8 cellular contexts compared by ENCODE assay signal in genomic region chr7:31134246-31135188, GRCh38.
DNase-seq lines count a peak whose midpoint lies in the region; ATAC-seq and TF ChIP-seq lines count a peak whose summit lies in the region.

No MANE protein-coding gene starts in this region.

- peak; percentile 64 to 76 for TF ChIP-seq CTCF in Caco-2 (IDR thresholded peaks at IDR 0.05; ENCODE audit: insufficient read depth in 1 of 2, low read depth in 1 of 2, low read length in 1 of 2, severe bottlenecking in 1 of 2, unreplicated experiment in 1 of 2)
- peak; percentile 61 to 76 (median 75) for TF ChIP-seq CTCF in esophagus muscularis mucosa (IDR thresholded peaks at IDR 0.05)

- H3K9me3 Mint-ChIP-seq in Caco-2 (ENCODE audit: unreplicated experiment): no peaks in the 10 kb centered on the region
- no peaks in the 10 kb centered on the region for H3K9me3 Mint-ChIP-seq in activated CD4-positive, alpha-beta memory T cell treated with anti-CD3 and anti-CD28 coated beads for 36 hours
- H3K9me3 Mint-ChIP-seq in naive thymus-derived CD4-positive, alpha-beta T cell: no peaks in the 10 kb centered on the region

- no peak for TF ChIP-seq POLR2A in esophagus muscularis mucosa (IDR thresholded peaks at IDR 0.05; ENCODE audit: low read depth)

- no peaks in the 10 kb centered on the region for H3K9me3 ChIP-seq in Caco-2
- no peaks in the 10 kb centered on the region for H3K9me3 ChIP-seq in esophagus muscularis mucosa
- H3K9me3 ChIP-seq in naive thymus-derived CD4-positive, alpha-beta T cell (ENCODE audit: control insufficient read depth in 2 of 3, low read length in 3 of 3): no peaks in the 10 kb centered on the region

- H3K4me3 ChIP-seq in Caco-2 (ENCODE audit: low read depth, low read length): no peak overlapping the region
- no peak overlapping the region for H3K4me3 ChIP-seq in esophagus muscularis mucosa
- H3K4me3 ChIP-seq in naive thymus-derived CD4-positive, alpha-beta T cell (ENCODE audit: low read length): no peak overlapping the region

- H3K27ac ChIP-seq in esophagus muscularis mucosa (replicated peaks in 1 of 4): no peak overlapping the region
- no peak overlapping the region for H3K27ac ChIP-seq in naive thymus-derived CD4-positive, alpha-beta T cell (ENCODE audit: low read depth, low read length)
- no peak overlapping the region for H3K27ac ChIP-seq in substantia nigra (ENCODE audit: low read depth, low read length, poor library complexity, severe bottlenecking)

- H3K27me3 Mint-ChIP-seq in Caco-2 (ENCODE audit: insufficient read depth, unreplicated experiment): peaks cover 3% of the 10 kb centered on the region
- peaks cover 1% of the 10 kb centered on the region for H3K27me3 Mint-ChIP-seq in activated CD4-positive, alpha-beta memory T cell treated with anti-CD3 and anti-CD28 coated beads for 36 hours
- H3K27me3 Mint-ChIP-seq in naive thymus-derived CD4-positive, alpha-beta T cell: peaks cover 0 to 6% (median 3%) of the 10 kb centered on the region in 5 donors

- H3K4me1 Mint-ChIP-seq in Caco-2 (ENCODE audit: low read depth, unreplicated experiment): no peaks in the 10 kb centered on the region
- peaks cover 4% of the 10 kb centered on the region for H3K4me1 Mint-ChIP-seq in activated CD4-positive, alpha-beta memory T cell treated with anti-CD3 and anti-CD28 coated beads for 36 hours (ENCODE audit: low read depth)
- H3K4me1 Mint-ChIP-seq in naive thymus-derived CD4-positive, alpha-beta T cell: peaks cover 0 to 6% (median 0%) of the 10 kb centered on the region in 7 donors

- H3K36me3 ChIP-seq in Caco-2 (ENCODE audit: control insufficient read depth, insufficient read depth, low read length) (no peaks in the 10 kb centered on the region), esophagus muscularis mucosa (no peaks in the 10 kb centered on the region)
- no peaks in the 10 kb centered on the region for H3K36me3 ChIP-seq in naive thymus-derived CD4-positive, alpha-beta T cell (ENCODE audit: control insufficient read depth in 2 of 3, insufficient read depth in 3 of 3, low read length in 3 of 3)

- POLR2A ChIA-PET in Caco-2 (lab: Charles Lee): no interaction called here
- POLR2A ChIA-PET in activated CD4-positive, alpha-beta memory T cell treated with anti-CD3 and anti-CD28 coated beads for 36 hours (lab: Charles Lee): no interaction called here
- POLR2A ChIA-PET in naive thymus-derived CD4-positive, alpha-beta T cell (lab: Charles Lee): no interaction called here

- no peaks in the 10 kb centered on the region for H3K36me3 Mint-ChIP-seq in Caco-2 (ENCODE audit: insufficient read depth, unreplicated experiment)
- no peaks in the 10 kb centered on the region for H3K36me3 Mint-ChIP-seq in activated CD4-positive, alpha-beta memory T cell treated with anti-CD3 and anti-CD28 coated beads for 36 hours
- H3K36me3 Mint-ChIP-seq in naive thymus-derived CD4-positive, alpha-beta T cell: no peaks in the 10 kb centered on the region

- H3K27ac Mint-ChIP-seq in Caco-2 (ENCODE audit: unreplicated experiment): no peak overlapping the region
- no peak overlapping the region for H3K27ac Mint-ChIP-seq in activated CD4-positive, alpha-beta memory T cell treated with anti-CD3 and anti-CD28 coated beads for 36 hours
- H3K27ac Mint-ChIP-seq in naive thymus-derived CD4-positive, alpha-beta T cell: no peak overlapping the region

- no peak for TF ChIP-seq EP300 in esophagus muscularis mucosa (IDR thresholded peaks at IDR 0.05)

- no TSS peak for BruUV-seq in Caco-2 (replicated peaks; lab: Mats Ljungman, UMichigan)

- CTCF ChIA-PET in Caco-2 (lab: Charles Lee): interaction anchor here (0.6 to 2.7 kb wide), 25 partner anchors 8 to 1076 kb away, joined by 3 to 26 read pairs (median 3); no protein-coding TSS in a partner anchor
- CTCF ChIA-PET in activated CD4-positive, alpha-beta memory T cell treated with anti-CD3 and anti-CD28 coated beads for 36 hours (lab: Charles Lee): interaction anchor here (0.5 to 6.6 kb wide), 38 partner anchors 11 to 1460 kb away, joined by 3 to 112 read pairs (median 4); no protein-coding TSS in a partner anchor
- CTCF ChIA-PET in naive thymus-derived CD4-positive, alpha-beta T cell (lab: Charles Lee): interaction anchor here (0.7 to 1.8 kb wide), 8 partner anchors 9 to 1997 kb away, joined by 3 to 9 read pairs (median 3); no protein-coding TSS in a partner anchor

- intact Hi-C loops in Caco-2 (cut with micrococcal nuclease; ENCODE audit: unreplicated experiment): loop anchor here (1.0 to 10.0 kb wide), 3 partner anchors 310 to 602 kb away; no protein-coding TSS in a partner anchor
- intact Hi-C loops in activated CD4-positive, alpha-beta memory T cell treated with anti-CD3 and anti-CD28 coated beads for 36 hours (cut with micrococcal nuclease): loop anchor here (2.0 kb wide), 1 partner anchor 354 kb away; no protein-coding TSS in a partner anchor
- intact Hi-C loops in esophagus muscularis mucosa (cut with DNase I): loop anchor here (1.0 to 5.0 kb wide), 2 partner anchors 498 to 602 kb away; no protein-coding TSS in a partner anchor
- intact Hi-C loops in naive thymus-derived CD4-positive, alpha-beta T cell (cut with micrococcal nuclease): loop anchor here in 1 of 2 donors (10.0 kb wide), 1 partner anchor 1340 kb away; no protein-coding TSS in a partner anchor

- H3K4me1 ChIP-seq in Caco-2 (no peaks in the 10 kb centered on the region), esophagus muscularis mucosa (peaks cover 0 to 6% (median 0%) of the 10 kb centered on the region in 4 donors)
- H3K4me1 ChIP-seq in naive thymus-derived CD4-positive, alpha-beta T cell (ENCODE audit: control insufficient read depth in 2 of 2, insufficient read depth in 2 of 2, low read length in 2 of 2): no peaks in the 10 kb centered on the region

- peak; percentile 95 for ATAC-seq in GM19351 (IDR thresholded peaks at IDR 0.05; ENCODE audit: unreplicated experiment)
- peak; percentile 88 for ATAC-seq in HG03460 (IDR thresholded peaks at IDR 0.05; ENCODE audit: unreplicated experiment)
- ATAC-seq in naive thymus-derived CD4-positive, alpha-beta T cell: peak; percentile 63

- H3K27me3 ChIP-seq in Caco-2 (replicated peaks; ENCODE audit: control insufficient read depth, insufficient read depth, low read length): no peaks in the 10 kb centered on the region
- peaks cover 0 to 4% (median 0%) of the 10 kb centered on the region in 4 donors for H3K27me3 ChIP-seq in esophagus muscularis mucosa
- no peaks in the 10 kb centered on the region for H3K27me3 ChIP-seq in naive thymus-derived CD4-positive, alpha-beta T cell (ENCODE audit: control insufficient read depth in 2 of 2, insufficient read depth in 2 of 2, low read length in 2 of 2)

- peak; percentile 75 to 78 for DNase-seq in Caco-2
- peak; percentile 59 for DNase-seq in NCI-H526 treated with DMSO at 0.1 percent for 48 hours (lab: John Stamatoyannopoulos, UW)
- peak; percentile 57 for DNase-seq in activated CD4-positive, alpha-beta memory T cell treated with anti-CD3 and anti-CD28 coated beads for 36 hours
- DNase-seq in esophagus muscularis mucosa (ENCODE audit: extremely low spot score): peak; percentile 88
- DNase-seq in naive thymus-derived CD4-positive, alpha-beta T cell: peak in 8 of 9 donors; percentile 2 to 43 (median 30)
- DNase-seq in substantia nigra (lab: John Stamatoyannopoulos, UW): peak in 38 of 49 donors; percentile 6 to 76 (median 46)

- WGBS in esophagus muscularis mucosa: 47% methylated on average over 31 of the region's 31 CpGs

- no peak overlapping the region for H3K4me3 Mint-ChIP-seq in Caco-2 (ENCODE audit: unreplicated experiment)
- H3K4me3 Mint-ChIP-seq in activated CD4-positive, alpha-beta memory T cell treated with anti-CD3 and anti-CD28 coated beads for 36 hours: no peak overlapping the region
- peak overlapping the region in 1 of 10 donors; percentile 60 for H3K4me3 Mint-ChIP-seq in naive thymus-derived CD4-positive, alpha-beta T cell

Comparison
In these comparisons a context has a peak if more than half of its experiments do, and no peak if none do; other contexts are left out.
1. DNase-seq: peak in every context shown above with its lines; median percentile 88 in esophagus muscularis mucosa; 76 in Caco-2; 59 in NCI-H526 treated with DMSO at 0.1 percent for 48 hours; 57 in activated CD4-positive, alpha-beta memory T cell treated with anti-CD3 and anti-CD28 coated beads for 36 hours; 46 in substantia nigra; 30 in naive thymus-derived CD4-positive, alpha-beta T cell.